ENCODE assay signal across 26 cellular contexts in genomic region chr17:4287710-4288109, GRCh38. TPM values are rescaled to one million over a fixed set of nuclear protein-coding genes. Genes with fewer than 3 reads are reported as not detected.
A peak's percentile ranks its signal among the peaks of the same experiment; 100 is the strongest.
DNase-seq lines count a peak whose midpoint lies in the region; ATAC-seq, FAIRE-seq and TF ChIP-seq lines count a peak whose summit lies in the region.
"Had no signal": no experiment of that assay in that cellular context is flagged by ENCODE, and none has a peak within 500 bp of the region (broad histone marks: within the 10 kb centered on the region; RNA-seq: fewer than 3 reads in every experiment).

No MANE protein-coding gene starts in this region.

- H3K4me1 Mint-ChIP-seq in activated T-cell treated with anti-CD3 and anti-CD28 coated beads, Interleukin-2, amount 50 U/mL, for 72 hours (ENCODE audit: low read depth): peaks cover 5% of the 10 kb centered on the region
- H3K4me1 Mint-ChIP-seq in activated T-cell treated with anti-CD3 and anti-CD28 coated beads, Interleukin-2, amount 50 U/mL, for 4 hours (ENCODE audit: low read depth): peaks cover 1% of the 10 kb centered on the region
- no peaks in the 10 kb centered on the region for H3K4me1 Mint-ChIP-seq in mesothelial cell of epicardium
- H3K4me1 Mint-ChIP-seq: CD14-positive monocyte, GM23338, H9 had no signal

- H3K36me3 Mint-ChIP-seq in activated T-cell treated with anti-CD3 and anti-CD28 coated beads, Interleukin-2, amount 50 U/mL, for 72 hours (ENCODE audit: insufficient read depth in 2 of 2): peaks cover 0 to 2% of the 10 kb centered on the region in 2 donors
- peaks cover 13% of the 10 kb centered on the region for H3K36me3 Mint-ChIP-seq in activated T-cell treated with anti-CD3 and anti-CD28 coated beads, Interleukin-2, amount 50 U/mL, for 4 hours (ENCODE audit: insufficient read depth)
- H3K36me3 Mint-ChIP-seq in mesothelial cell of epicardium: peaks cover 15% of the 10 kb centered on the region

- TF ChIP-seq CTCF in GM12878 (IDR thresholded peaks at IDR 0.05 in 2 of 3, conservative IDR thresholded peaks at IDR 0.05 in 1 of 3; ENCODE audit: control insufficient read depth in 2 of 3, extremely low read depth in 1 of 3, insufficient read depth in 1 of 3, low read depth in 3 of 3, low read length in 3 of 3) (no peak), mesothelial cell of epicardium (IDR thresholded peaks at IDR 0.05; ENCODE audit: unreplicated experiment) (no peak)

- no peak overlapping the region for H3K9ac ChIP-seq in GM12878 (ENCODE audit: control insufficient read depth, insufficient read depth, low read length)
- H3K9ac ChIP-seq: BLaER1 treated with 17β-estradiol and CSF1 and Interleukin-3, amounts not matched to agents 10 nM and 100 nM had no signal

- peaks cover 0 to 29% of the 10 kb centered on the region in 2 experiments; a peak in 3 of 4 replicates for H3K36me3 ChIP-seq in GM12878 (ENCODE audit: control insufficient read depth in 2 of 2, insufficient read depth in 2 of 2, low read length in 1 of 2)
- H3K36me3 ChIP-seq: BE2C had no signal

- no peak for TF ChIP-seq EP300 in GM12878 (IDR thresholded peaks at IDR 0.05; ENCODE audit: borderline replicate concordance in 1 of 2, control insufficient read depth in 1 of 2, low read depth in 2 of 2, low read length in 2 of 2)

- CTCF ChIA-PET in GM12878 (lab: Yijun Ruan, JAX): no interaction called here

- BruUV-seq in GM12878 (replicated peaks; lab: Mats Ljungman, UMichigan): TSS peak; percentile 9

- ATAC-seq in activated T-cell treated with anti-CD3 and anti-CD28 coated beads, Interleukin-2, amount 50 U/mL, for 72 hours (replicated peaks in 1 of 2): no peak
- ATAC-seq in activated T-cell treated with anti-CD3 and anti-CD28 coated beads, Interleukin-2, amount 50 U/mL, for 4 hours: no peak
- ATAC-seq in GM12878 (no peak), GM21526 (IDR thresholded peaks at IDR 0.05; ENCODE audit: low FRiP score, unreplicated experiment) (no peak), HG03159 (IDR thresholded peaks at IDR 0.05; ENCODE audit: unreplicated experiment) (no peak)
- ATAC-seq: A549, GM23338, HCT116 had no signal

- H3K4me2 ChIP-seq in GM12878 (ENCODE audit: control insufficient read depth, insufficient read depth): no peak overlapping the region
- H3K4me2 ChIP-seq: A549; BLaER1 treated with 17β-estradiol and CSF1 and Interleukin-3, amounts not matched to agents 10 nM and 100 nM; GM23338 had no signal

- POLR2A ChIA-PET in GM12878 (lab: Charles Lee): no interaction called here

- H3K4me1 ChIP-seq in GM12878 (ENCODE audit: control insufficient read depth, insufficient read depth, low read length): no peaks in the 10 kb centered on the region
- H3K4me1 ChIP-seq: A549, BE2C had no signal

- H3K27ac Mint-ChIP-seq in activated T-cell treated with anti-CD3 and anti-CD28 coated beads, Interleukin-2, amount 50 U/mL, for 72 hours: peak overlapping the region; percentile 54
- peak overlapping the region; percentile 9 for H3K27ac Mint-ChIP-seq in mesothelial cell of epicardium
- H3K27ac Mint-ChIP-seq: CD14-positive monocyte; CD4-positive, alpha-beta T cell; GM23338; HFFc6 had no signal

- DNase-seq in activated T-cell treated with anti-CD3 and anti-CD28 coated beads, Interleukin-2, amount 50 U/mL, for 72 hours: no peak
- no peak for DNase-seq in activated T-cell treated with anti-CD3 and anti-CD28 coated beads, Interleukin-2, amount 50 U/mL, for 4 hours
- DNase-seq in GM12878 (ENCODE audit: low read depth, low spot score): no peak
- no peak for DNase-seq in mesothelial cell of epicardium (ENCODE audit: low spot score in 2 of 2, unreplicated experiment in 2 of 2)
- no peak for DNase-seq in NCI-H526 (lab: John Stamatoyannopoulos, UW)
- DNase-seq: 8988T; ACHN; AML-193; BE2C; CD4-positive, alpha-beta T cell; CD8-positive, alpha-beta memory T cell; DMS 273 treated with DMSO at 0.1 percent for 48 hours; DMS79; EL; GDM1; H9; HFFc6 had no signal

- in situ Hi-C loops in GM12878 (cut with MboI): no loop called here

- intact Hi-C loops in GM12878 (cut with micrococcal nuclease; ENCODE audit: unreplicated experiment): no loop called here

- H3K4me3 ChIP-seq in GM12878: no peak overlapping the region
- H3K4me3 ChIP-seq: A549; BLaER1 treated with 17β-estradiol and CSF1 and Interleukin-3, amounts not matched to agents 10 nM and 100 nM; GM23338 had no signal

- SMC1A ChIA-PET in GM12878 (lab: Charles Lee; ENCODE audit: uncharacterized antibody, unreplicated experiment): interaction anchor here (1.3 kb wide), 1 partner anchor 36 kb away, joined by 3 read pairs; no protein-coding TSS in a partner anchor

- no peaks in the 10 kb centered on the region for H3K27me3 Mint-ChIP-seq in activated T-cell treated with anti-CD3 and anti-CD28 coated beads, Interleukin-2, amount 50 U/mL, for 72 hours (ENCODE audit: low read depth)
- H3K27me3 Mint-ChIP-seq in activated T-cell treated with anti-CD3 and anti-CD28 coated beads, Interleukin-2, amount 50 U/mL, for 4 hours (ENCODE audit: low read depth): no peaks in the 10 kb centered on the region
- H3K27me3 Mint-ChIP-seq in mesothelial cell of epicardium (ENCODE audit: low read depth): no peaks in the 10 kb centered on the region
- H3K27me3 Mint-ChIP-seq: CD4-positive, alpha-beta T cell; CD8-positive, alpha-beta memory T cell had no signal

- FAIRE-seq in GM12878 (lab: Jason Lieb, UNC): no peak
- FAIRE-seq: A549, D721Med, GM12892 had no signal

- H4K20me1 ChIP-seq in GM12878 (ENCODE audit: control insufficient read depth, insufficient read depth): no peaks in the 10 kb centered on the region

- H3K79me2 ChIP-seq in GM12878 (ENCODE audit: control insufficient read depth, insufficient read depth, low read length): peaks cover 6% of the 10 kb centered on the region

- no peak overlapping the region for H3K4me3 Mint-ChIP-seq in activated T-cell treated with anti-CD3 and anti-CD28 coated beads, Interleukin-2, amount 50 U/mL, for 72 hours
- no peak overlapping the region for H3K4me3 Mint-ChIP-seq in activated T-cell treated with anti-CD3 and anti-CD28 coated beads, Interleukin-2, amount 50 U/mL, for 4 hours
- no peak overlapping the region for H3K4me3 Mint-ChIP-seq in mesothelial cell of epicardium
- H3K4me3 Mint-ChIP-seq: CD14-positive monocyte; CD4-positive, alpha-beta T cell; CD8-positive, alpha-beta memory T cell; GM23338; H9; HFFc6 had no signal

- no peak overlapping the region for H3K27ac ChIP-seq in GM12878 (ENCODE audit: control insufficient read depth, insufficient read depth)
- H3K27ac ChIP-seq: A549; BLaER1 treated with 17β-estradiol and CSF1 and Interleukin-3, amounts not matched to agents 10 nM and 100 nM had no signal

- no peak for TF ChIP-seq POLR2A in GM12878 (IDR thresholded peaks at IDR 0.05; ENCODE audit: low read depth, low read length)

- RAD21 ChIA-PET in GM12878 (lab: Charles Lee; ENCODE audit: unreplicated experiment): no interaction called here

- H3K27me3 ChIP-seq in GM12878 (replicated peaks in 1 of 2; ENCODE audit: control insufficient read depth in 2 of 2, insufficient read depth in 2 of 2, low read length in 1 of 2): no peaks in the 10 kb centered on the region
- H3K27me3 ChIP-seq: BE2C; BLaER1 treated with 17β-estradiol and CSF1 and Interleukin-3, amounts not matched to agents 10 nM and 100 nM had no signal

- no peak overlapping the region for H2AFZ ChIP-seq in GM12878 (ENCODE audit: control insufficient read depth, low read depth, low read length)
- H2AFZ ChIP-seq: GM23338 had no signal

- H3K9me3 ChIP-seq in GM12878 (replicated peaks; ENCODE audit: control insufficient read depth, insufficient read depth, low read length): no peaks in the 10 kb centered on the region
- H3K9me3 ChIP-seq: A549; BE2C; BLaER1 treated with 17β-estradiol and CSF1 and Interleukin-3, amounts not matched to agents 10 nM and 100 nM had no signal

- H3K9me3 Mint-ChIP-seq in activated T-cell treated with anti-CD3 and anti-CD28 coated beads, Interleukin-2, amount 50 U/mL, for 72 hours: no peaks in the 10 kb centered on the region
- H3K9me3 Mint-ChIP-seq in activated T-cell treated with anti-CD3 and anti-CD28 coated beads, Interleukin-2, amount 50 U/mL, for 4 hours: no peaks in the 10 kb centered on the region
- no peaks in the 10 kb centered on the region for H3K9me3 Mint-ChIP-seq in mesothelial cell of epicardium
- H3K9me3 Mint-ChIP-seq: CD14-positive monocyte; CD4-positive, alpha-beta T cell; CD8-positive, alpha-beta memory T cell; GM23338; H9; HFFc6 had no signal

- TF ChIP-seq RAD21 in GM12878 (IDR thresholded peaks at IDR 0.05; ENCODE audit: insufficient read depth, low read depth, low read length): no peak

- 97% methylated on average over 3 of the region's 3 CpGs for WGBS in GM12878 (ENCODE audit: insufficient coverage, insufficient replicate concordance, low lambda C conversion rate, missing lambda C conversion rate)

TF ChIP-seq in GM12878, 131 proteins besides CTCF, POLR2A, EP300 and RAD21 (continues in another document):
- no peak for TF ChIP-seq YBX1 (IDR thresholded peaks at IDR 0.05)
- TF ChIP-seq ZNF622 (IDR thresholded peaks at IDR 0.05): no peak
- no peak for TF ChIP-seq ESRRA (IDR thresholded peaks at IDR 0.05; ENCODE audit: low read length)
- TF ChIP-seq TCF12 (IDR thresholded peaks at IDR 0.05; ENCODE audit: low read depth, low read length): no peak

RNA-seq across cellular contexts. Expression of gene ANKFY1, which starts 23.9 kb away (rescaled TPM):
- total RNA-seq in activated T-cell treated with anti-CD3 and anti-CD28 coated beads, Interleukin-2, amount 50 U/mL, for 72 hours: 10 to 100 TPM; 36.4 to 37.9 TPM
- 10 to 100 TPM; 33.4 to 37.1 (median 34.8) TPM for total RNA-seq in activated T-cell treated with anti-CD3 and anti-CD28 coated beads, Interleukin-2, amount 50 U/mL, for 4 hours
- 178 and 189 TPM in 2 replicates for total RNA-seq in GM12878 (2013; cell fraction: nucleolus; rRNA removed)
- total RNA-seq in GM12878 (2014; rRNA removed) (13.6 and 18.1 TPM in 2 replicates), GM12878 (2014; rRNA removed; fragmentation: Illumina TruSeq; extraction: Trizol) (13.5 and 13.6 TPM in 2 replicates), GM12878 (2021) (26.4 and 27.7 TPM in 2 replicates), mesothelial cell of epicardium (60.4 to 64.5 TPM (median 64.3 TPM) in 3 replicates)
- polyA plus RNA-seq in GM12878 (2011; ENCODE audit: low read depth): 8.1 TPM
- polyA plus RNA-seq in GM12878 (2011; rRNA removed) (14.4 and 19.1 TPM in 2 replicates), GM12878 (2014; fragmentation: Illumina TruSeq; extraction: Trizol) (16.0 and 17.5 TPM in 2 replicates), GM12878 (2014; fragmentation: Nextera tagmentation; extraction: Ambion mirVana) (1 to 10 TPM; 3.0 to 5.0 TPM), GM12878 (2014; rRNA removed) (16.7 and 18.1 TPM in 2 replicates), GM12878 (2016; fragmentation: Nextera tagmentation; extraction: Ambion mirVana) (10 to 100 TPM; 15.4 to 16.1 TPM)
- polyA plus RNA-seq in GM12878 (2011; cell fraction: cytosol; rRNA removed): 20.2 and 21.1 TPM in 2 replicates
- polyA plus RNA-seq in GM12878 (2011; cell fraction: nucleus; rRNA removed): 190 and 205 TPM in 2 replicates
- 11.5 and 12.9 TPM in 2 replicates for polyA plus RNA-seq in GM12878 (2012)
- polyA minus RNA-seq in GM12878 (2011; rRNA and poly(A)+ RNA removed): 47.5 and 53.7 TPM in 2 replicates
- 14.8 and 16.2 TPM in 2 replicates for polyA minus RNA-seq in GM12878 (2011; cell fraction: cytosol; rRNA and poly(A)+ RNA removed)
- polyA minus RNA-seq in GM12878 (2011; cell fraction: nucleus; rRNA and poly(A)+ RNA removed): 62.9 and 87.4 TPM in 2 replicates
